In genomic region chr3:69830147-69830546, GRCh38 we compare ENCODE assay signal across 36 cellular contexts.
"Had no signal": no experiment of that assay in that cellular context is flagged by ENCODE, and none has a peak within 500 bp of the region (broad histone marks: within the 10 kb centered on the region; RNA-seq: fewer than 3 reads in every experiment).

No MANE protein-coding gene starts in this region.

- FAIRE-seq: colon had no signal

- H3K9me3 Mint-ChIP-seq: activated CD8-positive, alpha-beta T cell treated with anti-CD3 and anti-CD28 coated beads for 36 hours had no signal

- H3K4me1 ChIP-seq: adrenal gland had no signal

- H3K36me3 ChIP-seq: adrenal gland, cardiac muscle cell, gastrocnemius medialis, heart left ventricle, WERI-Rb-1 had no signal

- H3K27me3 ChIP-seq: adrenal gland, body of pancreas, cardiac muscle cell, gastrocnemius medialis, heart left ventricle had no signal

- H3K36me3 Mint-ChIP-seq: activated naive CD4-positive, alpha-beta T cell treated with anti-CD3 and anti-CD28 coated beads, Interleukin-2, amount 50 U/mL, for 24 hours; activated naive CD8-positive, alpha-beta T cell treated with anti-CD3 and anti-CD28 coated beads for 36 hours had no signal

- H3K4me3 ChIP-seq: adrenal gland, body of pancreas, cardiac muscle cell, gastrocnemius medialis, heart left ventricle had no signal

- H3K4me3 Mint-ChIP-seq: activated B cell treated with CpG ODN at 0.5 μM for 24 hours; activated CD8-positive, alpha-beta T cell treated with anti-CD3 and anti-CD28 coated beads for 36 hours; activated naive CD4-positive, alpha-beta T cell treated with anti-CD3 and anti-CD28 coated beads for 36 hours; activated naive CD4-positive, alpha-beta T cell treated with anti-CD3 and anti-CD28 coated beads, Interleukin-2, amount 50 U/mL, for 24 hours; activated naive CD8-positive, alpha-beta T cell treated with anti-CD3 and anti-CD28 coated beads for 36 hours; activated naive CD8-positive, alpha-beta T cell treated with anti-CD3 and anti-CD28 coated beads, Interleukin-2, amount 50 U/mL, for 24 hours; activated T-cell treated with anti-CD3 and anti-CD28 coated beads, Interleukin-2, amount 50 U/mL, for 4 hours; effector memory CD8-positive, alpha-beta T cell; T-helper 17 cell; T-helper 2 cell treated with Interferon-gamma antibody and Interleukin-4, amounts not matched to agents 5 μg/mL and 100 μg/mL, for 36 hours had no signal

- H3K27ac ChIP-seq: adrenal gland, body of pancreas, cardiac muscle cell, epithelial cell of prostate, gastrocnemius medialis, heart left ventricle, WERI-Rb-1 had no signal

- H3K4me1 Mint-ChIP-seq: activated B cell treated with CpG ODN at 0.5 μM for 24 hours; activated naive CD4-positive, alpha-beta T cell treated with anti-CD3 and anti-CD28 coated beads, Interleukin-2, amount 50 U/mL, for 24 hours; activated naive CD8-positive, alpha-beta T cell treated with anti-CD3 and anti-CD28 coated beads for 36 hours; activated naive CD8-positive, alpha-beta T cell treated with anti-CD3 and anti-CD28 coated beads, Interleukin-2, amount 50 U/mL, for 24 hours; T-helper 17 cell had no signal

- H3K27ac Mint-ChIP-seq: activated B cell treated with CpG ODN at 0.5 μM for 24 hours; activated CD8-positive, alpha-beta T cell treated with anti-CD3 and anti-CD28 coated beads for 36 hours; activated naive CD4-positive, alpha-beta T cell treated with anti-CD3 and anti-CD28 coated beads for 36 hours; activated naive CD4-positive, alpha-beta T cell treated with anti-CD3 and anti-CD28 coated beads, Interleukin-2, amount 50 U/mL, for 24 hours; activated naive CD8-positive, alpha-beta T cell treated with anti-CD3 and anti-CD28 coated beads for 36 hours; activated naive CD8-positive, alpha-beta T cell treated with anti-CD3 and anti-CD28 coated beads, Interleukin-2, amount 50 U/mL, for 24 hours; activated T-helper 2 cell treated with anti-CD3 and anti-CD28 coated beads, Interferon-gamma antibody, Interleukin-2, Interleukin-4, amounts not matched to agents 10 μg/mL and 5 μg/mL and 100 μg/mL, durations not matched to agents 14 hours and 24 hours and 36 hours; effector memory CD8-positive, alpha-beta T cell; T-helper 17 cell; T-helper 2 cell treated with Interferon-gamma antibody and Interleukin-4, amounts not matched to agents 5 μg/mL and 100 μg/mL, for 36 hours had no signal

- H3K9me3 ChIP-seq: adrenal gland, body of pancreas, gastrocnemius medialis had no signal

- H3K27me3 Mint-ChIP-seq: activated B cell treated with CpG ODN at 0.5 μM for 24 hours; activated CD8-positive, alpha-beta T cell treated with anti-CD3 and anti-CD28 coated beads for 36 hours; activated naive CD8-positive, alpha-beta T cell treated with anti-CD3 and anti-CD28 coated beads for 36 hours; activated naive CD8-positive, alpha-beta T cell treated with anti-CD3 and anti-CD28 coated beads, Interleukin-2, amount 50 U/mL, for 24 hours; effector memory CD8-positive, alpha-beta T cell; T-helper 17 cell had no signal

- ATAC-seq: activated CD4-positive, CD25-positive, alpha-beta regulatory T cell treated with anti-CD3 and anti-CD28 coated beads, Interleukin-2, amount 50 U/mL, for 24 hours; activated CD8-positive, alpha-beta T cell treated with anti-CD3 and anti-CD28 coated beads for 36 hours; activated naive CD8-positive, alpha-beta T cell treated with anti-CD3 and anti-CD28 coated beads, Interleukin-2, amount 50 U/mL, for 24 hours; activated T-cell treated with anti-CD3 and anti-CD28 coated beads, Interleukin-2, amount 50 U/mL, for 4 hours; body of pancreas; effector memory CD8-positive, alpha-beta T cell; gastrocnemius medialis; T-helper 17 cell had no signal

- DNase-seq: activated B cell treated with CpG ODN at 0.5 μM for 24 hours; activated CD4-positive, alpha-beta T cell treated with anti-CD3 and anti-CD28 coated beads for 48 hours; activated CD4-positive, alpha-beta T cell treated with anti-CD3 and anti-CD28 coated beads, Interleukin-2, amount 50 U/mL, for 1 hour; activated CD4-positive, alpha-beta T cell treated with anti-CD3 and anti-CD28 coated beads, Interleukin-2, amount 50 U/mL, for 48 hours; activated CD8-positive, alpha-beta memory T cell treated with anti-CD3 and anti-CD28 coated beads for 24 hours; activated CD8-positive, alpha-beta T cell treated with anti-CD3 and anti-CD28 coated beads for 36 hours; activated effector memory CD4-positive, alpha-beta T cell treated with anti-CD3 and anti-CD28 coated beads, Interleukin-2, amount 50 U/mL, for 16 hours; activated naive CD4-positive, alpha-beta T cell treated with anti-CD3 and anti-CD28 coated beads for 36 hours; activated naive CD8-positive, alpha-beta T cell treated with anti-CD3 and anti-CD28 coated beads for 36 hours; activated naive CD8-positive, alpha-beta T cell treated with anti-CD3 and anti-CD28 coated beads, Interleukin-2, amount 50 U/mL, for 24 hours; activated T-cell treated with anti-CD3 and anti-CD28 coated beads, Interleukin-2, amount 50 U/mL, for 4 hours; adrenal gland; amygdala; aorta; body of pancreas; central memory CD4-positive, alpha-beta T cell; cerebellar nuclear complex; cortex of kidney; dermis blood vessel endothelial cell; effector CD4-positive, alpha-beta T cell; effector memory CD8-positive, alpha-beta T cell; foreskin fibroblast; gastrocnemius medialis; glutamatergic neuron; heart left ventricle; T-helper 1 cell; T-helper 17 cell; T1000; WERI-Rb-1 had no signal
